1 cellular context compared by ENCODE assay signal in the genomic region with DNA sequence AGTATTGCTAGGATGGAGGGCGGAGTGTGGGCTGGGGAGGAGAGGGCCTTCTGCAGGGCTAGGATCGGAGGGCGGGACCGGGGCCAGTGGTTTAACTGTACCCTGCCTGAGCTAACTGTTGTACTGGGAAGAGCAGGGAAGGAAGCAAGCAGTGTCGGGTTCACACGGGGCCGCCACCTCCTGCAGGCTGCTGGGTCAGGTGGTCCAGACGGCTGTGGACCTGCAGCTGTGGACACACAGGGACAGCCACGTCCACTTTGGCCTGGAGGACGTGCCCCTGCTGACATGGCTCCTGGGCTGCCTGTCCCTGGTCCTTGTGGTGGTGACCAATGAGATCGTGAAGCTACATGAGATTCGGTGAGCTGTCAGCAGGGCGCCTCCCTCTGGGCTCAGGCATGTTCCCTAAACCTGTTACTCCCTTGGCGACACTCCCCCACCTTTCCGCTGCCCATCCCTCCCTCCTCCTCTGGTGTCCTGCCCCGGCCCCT.
TF ChIP-seq lines count a peak whose summit lies in the region.

No MANE protein-coding gene starts in this region.

TF ChIP-seq in IMR-90, 13 proteins besides CTCF, POLR2A, EP300 and RAD21:
- TF ChIP-seq, protein P1, sequence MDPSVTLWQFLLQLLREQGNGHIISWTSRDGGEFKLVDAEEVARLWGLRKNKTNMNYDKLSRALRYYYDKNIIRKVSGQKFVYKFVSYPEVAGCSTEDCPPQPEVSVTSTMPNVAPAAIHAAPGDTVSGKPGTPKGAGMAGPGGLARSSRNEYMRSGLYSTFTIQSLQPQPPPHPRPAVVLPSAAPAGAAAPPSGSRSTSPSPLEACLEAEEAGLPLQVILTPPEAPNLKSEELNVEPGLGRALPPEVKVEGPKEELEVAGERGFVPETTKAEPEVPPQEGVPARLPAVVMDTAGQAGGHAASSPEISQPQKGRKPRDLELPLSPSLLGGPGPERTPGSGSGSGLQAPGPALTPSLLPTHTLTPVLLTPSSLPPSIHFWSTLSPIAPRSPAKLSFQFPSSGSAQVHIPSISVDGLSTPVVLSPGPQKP (IDR thresholded peaks at IDR 0.05; ENCODE audit: borderline replicate concordance, low read depth, low read length), result no peak
- TF ChIP-seq CEBPB (IDR thresholded peaks at IDR 0.05; ENCODE audit: low read depth, low read length) (no peak), RCOR1 (IDR thresholded peaks at IDR 0.05; ENCODE audit: insufficient replicate concordance, low read length) (no peak), NFE2L2 (IDR thresholded peaks at IDR 0.05; ENCODE audit: low read depth, low read length) (no peak), SMC3 (IDR thresholded peaks at IDR 0.05; ENCODE audit: low read depth, low read length) (no peak), BHLHE40 (IDR thresholded peaks at IDR 0.05; ENCODE audit: low read depth, low read length) (no peak), MXI1 (IDR thresholded peaks at IDR 0.05; ENCODE audit: borderline replicate concordance, low read depth, low read length) (no peak)
